ENCODE assay signal across 1 cellular context in the genomic region with DNA sequence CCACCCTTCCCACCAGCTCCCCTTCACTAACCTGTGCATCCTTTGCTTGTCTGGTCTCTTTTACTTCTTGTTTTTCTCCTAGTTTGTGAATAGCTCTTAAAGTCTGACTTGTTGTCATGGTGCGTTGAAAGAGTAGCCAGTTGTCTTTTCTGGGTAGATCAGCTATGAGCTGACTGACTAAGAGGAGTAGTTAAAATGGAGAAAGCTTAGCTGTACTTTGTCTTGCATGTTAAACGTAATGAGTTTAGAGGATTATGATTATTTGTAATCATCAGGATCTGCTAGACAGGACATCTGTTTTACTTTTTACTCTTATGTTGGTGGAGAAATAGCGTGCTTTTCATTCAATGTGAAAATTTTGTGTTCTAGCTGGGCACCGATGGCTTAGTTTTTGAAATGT.
TF ChIP-seq lines count a peak whose summit lies in the region.

No MANE protein-coding gene starts in this region.

TF ChIP-seq in GM12878, 131 proteins besides CTCF, POLR2A, EP300 and RAD21 (continued from another document):
- TF ChIP-seq POU2F2 (IDR thresholded peaks at IDR 0.05; ENCODE audit: borderline replicate concordance, low read depth, low read length): no peak
